In genomic region chr2:10425656-10426055, GRCh38 we compare ENCODE assay signal across 1 cellular context.
TF ChIP-seq lines count a peak whose summit lies in the region.

No MANE protein-coding gene starts in this region.

TF ChIP-seq in K562, 482 proteins besides CTCF, POLR2A, EP300 and RAD21 (continued from another document):
- TF ChIP-seq RBM14 (IDR thresholded peaks at IDR 0.05; ENCODE audit: borderline replicate concordance, insufficient read depth, low read depth, low read length) (no peak), E2F4 (CRISPR knock-in tag; IDR thresholded peaks at IDR 0.05; ENCODE audit: low read depth) (no peak), ZNF76 (CRISPR knock-in tag; IDR thresholded peaks at IDR 0.05; ENCODE audit: borderline replicate concordance) (no peak), MYBL2 (IDR thresholded peaks at IDR 0.05; ENCODE audit: low read depth) (no peak), MYBL2 (CRISPR knock-in tag; IDR thresholded peaks at IDR 0.05; ENCODE audit: borderline replicate concordance) (no peak), PRPF4 (IDR thresholded peaks at IDR 0.05; ENCODE audit: insufficient read depth, low read depth, low read length, poor library complexity, severe bottlenecking) (no peak), MBD2 (IDR thresholded peaks at IDR 0.05; ENCODE audit: borderline replicate concordance, low read depth) (no peak), ZHX1 (conservative IDR thresholded peaks at IDR 0.05; ENCODE audit: low read length) (no peak), SIN3A (IDR thresholded peaks at IDR 0.05; ENCODE audit: borderline replicate concordance in 2 of 2, control insufficient read depth in 1 of 2, low read depth in 2 of 2, low read length in 2 of 2) (no peak), POU5F1 (IDR thresholded peaks at IDR 0.05; ENCODE audit: borderline replicate concordance, low read depth, low read length, partially characterized antibody) (no peak)
